In the genomic region with DNA sequence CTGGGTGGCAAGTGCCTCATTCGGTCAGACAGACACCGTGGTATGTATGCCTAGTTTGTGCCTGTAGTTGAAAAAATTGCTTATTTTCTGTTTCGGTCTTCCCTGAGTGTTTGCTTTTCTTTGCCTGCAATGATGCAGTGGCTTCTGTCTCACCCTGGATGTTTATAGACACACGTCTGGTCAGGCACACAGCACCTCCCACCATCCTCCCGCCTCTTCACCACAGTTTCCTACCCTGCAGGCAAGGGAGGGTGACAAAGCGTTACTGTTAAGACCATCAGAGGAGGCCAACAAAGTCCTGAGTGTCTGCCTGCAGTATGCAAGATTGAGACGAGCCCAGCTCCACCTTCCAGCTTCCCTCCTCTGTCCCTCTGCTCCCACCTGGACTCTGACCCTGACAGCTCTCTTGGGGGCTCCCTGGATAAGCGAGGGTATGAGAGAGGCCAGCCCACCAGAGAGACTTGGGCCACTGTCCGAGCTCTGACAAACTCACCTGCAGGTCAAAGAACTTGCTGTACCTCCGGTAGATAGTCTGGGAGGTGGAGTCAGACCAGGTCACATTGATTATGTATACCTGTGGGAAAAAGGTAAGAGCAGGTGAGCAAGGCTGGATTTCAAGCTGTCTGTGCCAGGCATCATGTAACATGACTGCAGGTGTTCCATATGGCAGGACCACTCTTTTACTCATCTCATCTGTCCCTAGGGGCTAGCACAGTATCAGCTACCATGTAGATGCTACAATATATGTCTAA, we compare ENCODE assay signal across 8 cellular contexts.
DNase-seq lines count a peak whose midpoint lies in the region; ATAC-seq and TF ChIP-seq lines count a peak whose summit lies in the region.

No MANE protein-coding gene starts in this region.

- DNase-seq in NCI-H2107 treated with DMSO at 0.1 percent for 48 hours (lab: John Stamatoyannopoulos, UW; ENCODE audit: unreplicated experiment) (peak; percentile 31), NCI-H2107 (lab: John Stamatoyannopoulos, UW) (no peak), islet precursor cell (peak; percentile 94), T1000 (lab: John Stamatoyannopoulos, UW) (no peak), DMS114 treated with DMSO at 0.1 percent for 48 hours (lab: John Stamatoyannopoulos, UW; ENCODE audit: unreplicated experiment) (no peak), NCI-H128 (lab: John Stamatoyannopoulos, UW; ENCODE audit: unreplicated experiment) (no peak)

- H3K4me3 ChIP-seq in WI38 (ENCODE audit: low read depth, low read length) = 0 out of 2 replicates have a peak overlapping the region, but pooled peaks have one; percentile 4

- TF ChIP-seq CTCF in WI38 (IDR thresholded peaks at IDR 0.05; ENCODE audit: low read depth, low read length) = no peak

- ATAC-seq in HG03175 (IDR thresholded peaks at IDR 0.05; ENCODE audit: unreplicated experiment) = peak; percentile 64

Comparison
In these comparisons a context has a peak if more than half of its experiments do, and no peak if none do; other contexts are left out.
1. DNase-seq: peak in NCI-H2107 treated with DMSO at 0.1 percent for 48 hours (single experiment) and islet precursor cell (single experiment); none in NCI-H2107 (single experiment), T1000 (single experiment), DMS114 treated with DMSO at 0.1 percent for 48 hours (single experiment) and NCI-H128 (single experiment).